In the genomic region with DNA sequence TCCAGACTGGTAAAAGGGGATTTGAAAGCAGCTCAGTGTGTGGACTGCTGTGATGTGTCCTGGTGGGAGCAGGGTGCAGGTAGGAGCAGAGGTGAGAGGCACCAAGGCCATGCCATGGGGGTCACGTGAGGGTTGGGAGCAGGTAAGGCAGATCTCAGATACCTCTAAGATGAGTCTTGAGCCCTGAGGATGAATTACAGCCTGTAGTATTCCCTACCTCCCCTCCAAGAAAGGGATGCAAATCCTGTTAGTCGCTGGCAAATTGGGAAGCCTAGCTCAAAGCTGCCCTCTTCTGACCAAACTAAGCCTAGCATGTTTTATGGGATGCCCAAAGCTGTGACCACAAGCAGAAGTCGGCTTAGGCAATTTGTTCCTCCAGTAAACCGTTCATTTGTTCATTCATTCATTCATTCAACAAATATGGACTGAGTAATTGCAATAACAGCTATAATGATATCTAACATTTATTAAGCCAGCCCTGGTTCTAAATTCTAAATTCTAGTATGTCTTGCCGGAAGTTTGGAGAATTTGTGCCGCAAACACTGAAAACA, we compare ENCODE assay signal across 8 cellular contexts. TPM values are rescaled to one million over a fixed set of nuclear protein-coding genes. Genes with fewer than 3 reads are reported as not detected.
DNase-seq lines count a peak whose midpoint lies in the region; ATAC-seq, FAIRE-seq and TF ChIP-seq lines count a peak whose summit lies in the region.

No MANE protein-coding gene starts in this region.

- intact Hi-C loops in dendritic cell treated with granulocyte-macrophage colony-stimulating factor and Interleukin-4, amounts not matched to agents 40 ng/mL and 50 ng/mL, for 4 days (cut with micrococcal nuclease) = loop anchor here (1.0 kb wide), 1 partner anchor 52 kb away; no protein-coding TSS in a partner anchor
- intact Hi-C loops in HepG2 (cut with micrococcal nuclease; ENCODE audit: unreplicated experiment) = loop anchor here (1.0 kb wide), 1 partner anchor 52 kb away; no protein-coding TSS in a partner anchor

- no peaks in the 10 kb centered on the region for H3K9me3 Mint-ChIP-seq in dendritic cell treated with granulocyte-macrophage colony-stimulating factor and Interleukin-4, amounts not matched to agents 40 ng/mL and 50 ng/mL, for 4 days

- H3K79me2 ChIP-seq in HepG2 (ENCODE audit: insufficient read depth, low read length) = peaks cover 3% of the 10 kb centered on the region

- no peaks in the 10 kb centered on the region for H3K9me3 ChIP-seq in HepG2 (ENCODE audit: low read length)

- peaks cover 31% of the 10 kb centered on the region for H3K4me1 Mint-ChIP-seq in dendritic cell treated with granulocyte-macrophage colony-stimulating factor and Interleukin-4, amounts not matched to agents 40 ng/mL and 50 ng/mL, for 4 days (ENCODE audit: low read depth)

- no peak overlapping the region for H3K27ac ChIP-seq in HepG2 (ENCODE audit: extremely low read length, insufficient read depth, low read length)

- peaks cover 0 to 50% of the 10 kb centered on the region in 2 experiments; a peak in 4 of 5 replicates for H3K27me3 ChIP-seq in HepG2 (ENCODE audit: control insufficient read depth in 1 of 2, insufficient read depth in 2 of 2, low read length in 2 of 2)

- CTCF ChIA-PET in HepG2 (lab: Yijun Ruan, JAX; ENCODE audit: low intra/inter-chr PET ratio, low total read pairs) = interaction anchor here (6.6 kb wide), 1 partner anchor 52 kb away, joined by 150 read pairs; no protein-coding TSS in a partner anchor

- TF ChIP-seq EP300 in HepG2 (IDR thresholded peaks at IDR 0.05; ENCODE audit: low read depth in 2 of 2, low read length in 2 of 2) = no peak
- TF ChIP-seq EP300 in HepG2 (CRISPR knock-in tag; IDR thresholded peaks at IDR 0.05; ENCODE audit: borderline replicate concordance) = 0 out of 2 replicates have a peak, but pooled peaks have one; percentile 16

- in situ Hi-C loops in HepG2 (cut with HindIII; ENCODE audit: extremely low pct_ligation_motif_present, low pct_unique_long_range_greater_than_20kb) = no loop called here

- TF ChIP-seq CTCF in WI38 (IDR thresholded peaks at IDR 0.05; ENCODE audit: low read depth, low read length) (peak; percentile 58), HepG2 (CRISPR knock-in tag; IDR thresholded peaks at IDR 0.05) (peak; percentile 93)

- FAIRE-seq in HepG2 (lab: Jason Lieb, UNC) = peak; percentile 92

- no peaks in the 10 kb centered on the region for H3K36me3 ChIP-seq in HepG2 (replicated peaks in 1 of 2; ENCODE audit: control insufficient read depth in 1 of 2, insufficient read depth in 2 of 2, low read length in 2 of 2)

- no peak for TF ChIP-seq POLR2A in HepG2 (IDR thresholded peaks at IDR 0.05; ENCODE audit: insufficient read depth in 1 of 2, low read depth in 2 of 2, low read length in 2 of 2)

- no TSS peak for BruUV-seq in HepG2 (replicated peaks; lab: Mats Ljungman, UMichigan)

- TF ChIP-seq RAD21 in HepG2 (CRISPR knock-in tag; IDR thresholded peaks at IDR 0.05) = peak; percentile 89

- H3K36me3 Mint-ChIP-seq in dendritic cell treated with granulocyte-macrophage colony-stimulating factor and Interleukin-4, amounts not matched to agents 40 ng/mL and 50 ng/mL, for 4 days (ENCODE audit: low read depth) = peaks cover 11% of the 10 kb centered on the region

- POLR2A ChIA-PET in HepG2 (lab: Yijun Ruan, JAX) = interaction anchor here (1.0 to 3.0 kb wide), 3 partner anchors 30 to 51 kb away, joined by 3 to 30 read pairs (median 5); no protein-coding TSS in a partner anchor

- H3K4me2 ChIP-seq in HepG2 (ENCODE audit: low read depth, low read length) = no peak overlapping the region

- DNase-seq in Ammon's horn (ENCODE audit: low spot score) (peak; percentile 88), GM19240 (ENCODE audit: insufficient read length, low spot score) (peak; percentile 41), NCI-H2196 treated with DMSO at 0.1 percent for 48 hours (lab: John Stamatoyannopoulos, UW; ENCODE audit: unreplicated experiment) (peak; percentile 62), HepG2 (ENCODE audit: low spot score) (peak; percentile 52)
- peak; percentile 69 for DNase-seq in stimulated activated naive CD8-positive, alpha-beta T cell treated with anti-CD3 and anti-CD28 coated beads, Interleukin-15, Interleukin-2, amounts not matched to agents 100 U/mL and 50 U/mL, for 24 hours

- H3K4me3 Mint-ChIP-seq in dendritic cell treated with granulocyte-macrophage colony-stimulating factor and Interleukin-4, amounts not matched to agents 40 ng/mL and 50 ng/mL, for 4 days = no peak overlapping the region

- no peak overlapping the region for H2AFZ ChIP-seq in HepG2 (ENCODE audit: low read length)

- H3K9ac ChIP-seq in HepG2 (ENCODE audit: insufficient read depth, low read depth, low read length) = no peak overlapping the region

- WGBS in HepG2 (ENCODE audit: low lambda C conversion rate) = 48% methylated on average over 4 of the region's 6 CpGs

- ATAC-seq in HepG2 = peak; percentile 11; the same call in 1 of the 3 replicates
- no peak for ATAC-seq in stimulated activated naive CD8-positive, alpha-beta T cell treated with anti-CD3 and anti-CD28 coated beads, Interleukin-15, Interleukin-2, amounts not matched to agents 100 U/mL and 50 U/mL, for 24 hours
- ATAC-seq in GM21786 (IDR thresholded peaks at IDR 0.05; ENCODE audit: unreplicated experiment) = no peak

- H4K20me1 ChIP-seq in HepG2 (ENCODE audit: insufficient read depth, low read length) = no peaks in the 10 kb centered on the region

- peaks cover 22% of the 10 kb centered on the region for H3K4me1 ChIP-seq in HepG2 (ENCODE audit: insufficient read depth, low read length)

- H3K27me3 Mint-ChIP-seq in dendritic cell treated with granulocyte-macrophage colony-stimulating factor and Interleukin-4, amounts not matched to agents 40 ng/mL and 50 ng/mL, for 4 days = peaks cover 29% of the 10 kb centered on the region

- H3K27ac Mint-ChIP-seq in dendritic cell treated with granulocyte-macrophage colony-stimulating factor and Interleukin-4, amounts not matched to agents 40 ng/mL and 50 ng/mL, for 4 days = peak overlapping the region; percentile 15

- no peak overlapping the region for H3K4me3 ChIP-seq in WI38 (ENCODE audit: low read depth, low read length)
- H3K4me3 ChIP-seq in HepG2 (replicated peaks in 1 of 3; ENCODE audit: insufficient read depth in 1 of 3, low read depth in 2 of 3, low read length in 3 of 3) = no peak overlapping the region

RNA-seq across cellular contexts. Expression of gene NUAK2, which starts 3.9 kb away (rescaled TPM):
- 1.1 and 1.2 TPM in 2 replicates for total RNA-seq in HepG2 (2016; rRNA removed; fragmentation: Illumina TruSeq; extraction: Trizol)
- 0.10 and 0.18 TPM in 2 replicates for total RNA-seq in HepG2 (2016; cell fraction: cytosol; rRNA removed; fragmentation: Illumina TruSeq; extraction: Trizol; ENCODE audit: low read depth)
- 0.79 and 1.1 TPM in 2 replicates for total RNA-seq in HepG2 (2016; cell fraction: insoluble cytoplasmic fraction; rRNA removed; fragmentation: Illumina TruSeq; extraction: Trizol)
- 0.65 and 0.71 TPM in 2 replicates for total RNA-seq in HepG2 (2016; cell fraction: membrane; rRNA removed; fragmentation: Illumina TruSeq; extraction: Trizol)
- total RNA-seq in HepG2 (2016; cell fraction: nucleus; rRNA removed; fragmentation: Illumina TruSeq; extraction: Trizol) = 1.5 and 1.6 TPM in 2 replicates
- 0.68 and 0.75 TPM in 2 replicates for polyA plus RNA-seq in HepG2 (2011; rRNA removed)
- 0.47 and 0.54 TPM in 2 replicates for polyA plus RNA-seq in HepG2 (2011; cell fraction: cytosol; rRNA removed)
- 1.2 TPM in 2 replicates for polyA plus RNA-seq in HepG2 (2011; cell fraction: nucleus; rRNA removed)
- polyA plus RNA-seq in HepG2 (2012) = 0.35 and 0.38 TPM in 2 replicates
- 0.17 and 0.19 TPM in 2 replicates for polyA plus RNA-seq in HepG2 (2016; cell fraction: cytosol; fragmentation: Illumina TruSeq; extraction: Trizol; ENCODE audit: low read depth)
- polyA plus RNA-seq in HepG2 (2016; cell fraction: insoluble cytoplasmic fraction; fragmentation: Illumina TruSeq; extraction: Trizol; ENCODE audit: low read depth) = 0.99 and 1.4 TPM in 2 replicates
- 0.41 and 0.78 TPM in 2 replicates for polyA plus RNA-seq in HepG2 (2016; cell fraction: membrane; fragmentation: Illumina TruSeq; extraction: Trizol; ENCODE audit: low read depth)
- 2.5 and 3.1 TPM in 2 replicates for polyA plus RNA-seq in HepG2 (2016; cell fraction: nucleus; fragmentation: Illumina TruSeq; extraction: Trizol; ENCODE audit: insufficient read depth, low read depth)
- polyA minus RNA-seq in HepG2 (2011; rRNA and poly(A)+ RNA removed; ENCODE audit: low replicate concordance) = 1.7 and 4.8 TPM in 2 replicates
- polyA minus RNA-seq in HepG2 (2011; cell fraction: cytosol; rRNA and poly(A)+ RNA removed) = 0.89 and 1.3 TPM in 2 replicates
- polyA minus RNA-seq in HepG2 (2011; cell fraction: nucleus; rRNA and poly(A)+ RNA removed) = 1.2 and 1.7 TPM in 2 replicates

RNA-seq across cellular contexts. Expression of gene KLHDC8A, which starts 31.3 kb away (rescaled TPM):
- not detected in 2 replicates for total RNA-seq in HepG2 (2016; rRNA removed; fragmentation: Illumina TruSeq; extraction: Trizol)
- total RNA-seq in HepG2 (2016; cell fraction: cytosol; rRNA removed; fragmentation: Illumina TruSeq; extraction: Trizol; ENCODE audit: low read depth) = not detected in 2 replicates
- not detected in 2 replicates for total RNA-seq in HepG2 (2016; cell fraction: insoluble cytoplasmic fraction; rRNA removed; fragmentation: Illumina TruSeq; extraction: Trizol)
- total RNA-seq in HepG2 (2016; cell fraction: membrane; rRNA removed; fragmentation: Illumina TruSeq; extraction: Trizol) = not detected in 2 replicates
- total RNA-seq in HepG2 (2016; cell fraction: nucleus; rRNA removed; fragmentation: Illumina TruSeq; extraction: Trizol) = not detected in 2 replicates
- polyA plus RNA-seq in HepG2 (2011; rRNA removed) = not detected in 2 replicates
- polyA plus RNA-seq in HepG2 (2011; cell fraction: cytosol; rRNA removed) = not detected in 2 replicates
- not detected in 2 replicates for polyA plus RNA-seq in HepG2 (2011; cell fraction: nucleus; rRNA removed)
- polyA plus RNA-seq in HepG2 (2012) = not detected in 2 replicates
- not detected in 2 replicates for polyA plus RNA-seq in HepG2 (2016; cell fraction: cytosol; fragmentation: Illumina TruSeq; extraction: Trizol; ENCODE audit: low read depth)
- polyA plus RNA-seq in HepG2 (2016; cell fraction: insoluble cytoplasmic fraction; fragmentation: Illumina TruSeq; extraction: Trizol; ENCODE audit: low read depth) = not detected in 2 replicates
- not detected in 2 replicates for polyA plus RNA-seq in HepG2 (2016; cell fraction: membrane; fragmentation: Illumina TruSeq; extraction: Trizol; ENCODE audit: low read depth)
- not detected in 2 replicates for polyA plus RNA-seq in HepG2 (2016; cell fraction: nucleus; fragmentation: Illumina TruSeq; extraction: Trizol; ENCODE audit: insufficient read depth, low read depth)
- 0.77 TPM in 1 of 2 replicates, not detected in the other for polyA minus RNA-seq in HepG2 (2011; rRNA and poly(A)+ RNA removed; ENCODE audit: low replicate concordance)
- polyA minus RNA-seq in HepG2 (2011; cell fraction: cytosol; rRNA and poly(A)+ RNA removed) = not detected in 2 replicates
- not detected in 2 replicates for polyA minus RNA-seq in HepG2 (2011; cell fraction: nucleus; rRNA and poly(A)+ RNA removed)
